21 cellular contexts compared by ENCODE assay signal in genomic region chr2:46165916-46166315, GRCh38.
"Had no signal": no experiment of that assay in that cellular context is flagged by ENCODE, and none has a peak within 500 bp of the region (broad histone marks: within the 10 kb centered on the region; RNA-seq: fewer than 3 reads in every experiment).

No MANE protein-coding gene starts in this region.

- H3K27me3 ChIP-seq: ascending aorta, body of pancreas had no signal

- ATAC-seq: activated naive CD4-positive, alpha-beta T cell treated with anti-CD3 and anti-CD28 coated beads, Interleukin-2, amount 50 U/mL, for 72 hours; activated naive CD8-positive, alpha-beta T cell treated with anti-CD3 and anti-CD28 coated beads, Interleukin-2, amount 50 U/mL, for 24 hours; activated T-cell treated with anti-CD3 and anti-CD28 coated beads, Interleukin-2, amount 50 U/mL, for 4 hours had no signal

- H3K4me1 ChIP-seq: body of pancreas had no signal

- H3K9me3 ChIP-seq: ascending aorta, body of pancreas had no signal

- DNase-seq: activated CD4-positive, alpha-beta memory T cell treated with anti-CD3 and anti-CD28 coated beads for 36 hours; activated CD4-positive, alpha-beta T cell treated with anti-CD3 and anti-CD28 coated beads, Interleukin-2, amount 10 ng/mL, durations not matched to agents 7 days and 5 days; activated CD4-positive, CD25-positive, alpha-beta regulatory T cell; activated CD8-positive, alpha-beta memory T cell treated with anti-CD3 and anti-CD28 coated beads for 24 hours; activated effector memory CD4-positive, alpha-beta T cell treated with anti-CD3 and anti-CD28 coated beads, Interleukin-2, amount 50 U/mL, for 16 hours; activated naive CD4-positive, alpha-beta T cell treated with Interleukin-2 at 50 U/mL for 16 hours; activated naive CD8-positive, alpha-beta T cell treated with anti-CD3 and anti-CD28 coated beads, Interleukin-2, amount 50 U/mL, for 24 hours; activated T-cell treated with anti-CD3 and anti-CD28 coated beads, Interleukin-2, amount 50 U/mL, for 4 hours; amniotic stem cell; body of pancreas; NCI-H1105; NCI-H1436; NCI-H1694 treated with DMSO at 0.1 percent for 48 hours; NCI-H2029 treated with DMSO at 0.1 percent for 48 hours; NCI-H510A treated with DMSO at 0.1 percent for 48 hours; T-helper 1 cell had no signal

- H3K4me3 ChIP-seq: ascending aorta, body of pancreas, SK-N-MC had no signal

- H3K27ac ChIP-seq: body of pancreas, KMS-11, SK-N-MC, VCaP had no signal

- H3K36me3 ChIP-seq: ascending aorta had no signal
